ENCODE assay signal across 8 cellular contexts in genomic region chr7:23055582-23056178, GRCh38. TPM values are rescaled to one million over a fixed set of nuclear protein-coding genes. Genes with fewer than 3 reads are reported as not detected.
DNase-seq lines count a peak whose midpoint lies in the region; ATAC-seq, FAIRE-seq and TF ChIP-seq lines count a peak whose summit lies in the region.

No MANE protein-coding gene starts in this region.

- no peaks in the 10 kb centered on the region for H3K9me3 Mint-ChIP-seq in endothelial cell (ENCODE audit: unreplicated experiment)
- no peaks in the 10 kb centered on the region for H3K9me3 Mint-ChIP-seq in naive B cell

- H3K27ac Mint-ChIP-seq in endothelial cell (ENCODE audit: unreplicated experiment) (no peak overlapping the region), naive B cell (no peak overlapping the region)

- peak; percentile 67 for DNase-seq in GM13977 (ENCODE audit: low spot score)
- DNase-seq in NCI-H69 (lab: John Stamatoyannopoulos, UW) = peak; percentile 80
- DNase-seq in activated CD4-positive, alpha-beta T cell treated with anti-CD3 and anti-CD28 coated beads, Interleukin-2, amount 50 U/mL, for 4 hours = peak; percentile 50 to 51
- peak; percentile 57 for DNase-seq in endothelial cell (ENCODE audit: low spot score)
- peak; percentile 61 for DNase-seq in naive B cell
- peak; percentile 90 for DNase-seq in superior temporal gyrus (ENCODE audit: extremely low spot score)

- peak; percentile 96 for FAIRE-seq in A204.1 (lab: Jason Lieb, UNC)

- no peak overlapping the region for H3K4me3 Mint-ChIP-seq in endothelial cell (ENCODE audit: unreplicated experiment)
- no peak overlapping the region for H3K4me3 Mint-ChIP-seq in naive B cell

- H3K27me3 Mint-ChIP-seq in endothelial cell (ENCODE audit: unreplicated experiment) (no peaks in the 10 kb centered on the region), naive B cell (no peaks in the 10 kb centered on the region)

- H3K36me3 Mint-ChIP-seq in endothelial cell (ENCODE audit: low read depth, unreplicated experiment) (no peaks in the 10 kb centered on the region), naive B cell (no peaks in the 10 kb centered on the region)

- H3K4me1 Mint-ChIP-seq in endothelial cell (ENCODE audit: unreplicated experiment) (peaks cover 7% of the 10 kb centered on the region), naive B cell (peaks cover 4 to 9% (median 5%) of the 10 kb centered on the region in 3 donors)

- peak; percentile 88 for TF ChIP-seq CTCF in GM13977 (IDR thresholded peaks at IDR 0.05; ENCODE audit: extremely low read depth, insufficient read depth, missing control alignments)
- peak; percentile 69 for TF ChIP-seq CTCF in endothelial cell (IDR thresholded peaks at IDR 0.05; ENCODE audit: unreplicated experiment)

- in situ Hi-C loops in GM13977 (cut with MboI; ENCODE audit: low pct_unique_long_range_greater_than_20kb, low sequenced_read_pairs, unreplicated experiment) = loop anchor here (10.0 to 25.0 kb wide), 3 partner anchors 211 to 501 kb away; partner anchors contain the start of gene IL6

- peak; percentile 85 for ATAC-seq in HG03342 (IDR thresholded peaks at IDR 0.05; ENCODE audit: unreplicated experiment)
- peak; percentile 87 to 100 for ATAC-seq in naive B cell (ENCODE audit: low read depth in 2 of 2)

RNA-seq across cellular contexts. Expression of gene HYCC1, which starts 41.8 kb away (rescaled TPM):
- 93.8 TPM for total RNA-seq in endothelial cell (ENCODE audit: unreplicated experiment)
- 10 to 100 TPM; 25.1 to 68.2 (median 57.7) TPM for polyA plus RNA-seq in naive B cell (ENCODE audit: low read depth in 6 of 6)

RNA-seq across cellular contexts. Expression of gene KLHL7, which starts 49.9 kb away (rescaled TPM):
- total RNA-seq in endothelial cell (ENCODE audit: unreplicated experiment) = 44.8 TPM
- polyA plus RNA-seq in naive B cell (ENCODE audit: low read depth in 6 of 6) = 10 to 100 TPM; 15.0 to 21.6 (median 17.1) TPM

Comparison
In these comparisons a context has a peak if more than half of its experiments do, and no peak if none do; other contexts are left out.
1. Peak in every context shown above with its lines: DNase-seq and ATAC-seq.